In genomic region chr4:51885371-51885770, GRCh38 we compare ENCODE assay signal across 1 cellular context.
TF ChIP-seq lines count a peak whose summit lies in the region.

No MANE protein-coding gene starts in this region.

TF ChIP-seq in HCT116, 20 proteins besides CTCF, POLR2A, EP300 and RAD21 (continued from another document):
- no peak for TF ChIP-seq YY1 (IDR thresholded peaks at IDR 0.05; ENCODE audit: extremely low read depth, insufficient replicate concordance, low read depth, low read length)
- TF ChIP-seq CBX3 (IDR thresholded peaks at IDR 0.05; ENCODE audit: low read depth) = no peak
- no peak for TF ChIP-seq ZBTB33 (IDR thresholded peaks at IDR 0.05; ENCODE audit: extremely low read depth, insufficient replicate concordance, low read length)
- no peak for TF ChIP-seq TCF7L2 (IDR thresholded peaks at IDR 0.05; ENCODE audit: borderline replicate concordance, extremely low read depth, insufficient read depth, insufficient read length)
- no peak for TF ChIP-seq ZFX (IDR thresholded peaks at IDR 0.05)
- no peak for TF ChIP-seq MAX (IDR thresholded peaks at IDR 0.05)
- TF ChIP-seq JUND (IDR thresholded peaks at IDR 0.05) = no peak
- TF ChIP-seq EGR1 (IDR thresholded peaks at IDR 0.05; ENCODE audit: low read depth) = no peak
